In genomic region chr20:50395258-50395729, GRCh38 we compare ENCODE assay signal across 13 cellular contexts.
DNase-seq lines count a peak whose midpoint lies in the region; ATAC-seq and TF ChIP-seq lines count a peak whose summit lies in the region.
"Had no signal": no experiment of that assay in that cellular context is flagged by ENCODE, and none has a peak within 500 bp of the region (broad histone marks: within the 10 kb centered on the region; RNA-seq: fewer than 3 reads in every experiment).

No MANE protein-coding gene starts in this region.

- H3K4me3 ChIP-seq in esophagus (ENCODE audit: low read depth in 1 of 2, low read length in 2 of 2), result no peak overlapping the region
- H3K4me3 ChIP-seq in lung, result no peak overlapping the region
- H3K4me3 ChIP-seq in testis, result no peak overlapping the region
- no peak overlapping the region for H3K4me3 ChIP-seq in endodermal cell (ENCODE audit: low read length)

- ATAC-seq in lung (ENCODE audit: insufficient read depth, low FRiP score) (peak; percentile 19), HG03378 (IDR thresholded peaks at IDR 0.05; ENCODE audit: unreplicated experiment) (no peak)
- ATAC-seq: T-helper 17 cell had no signal

- H3K27me3 ChIP-seq in esophagus (ENCODE audit: control insufficient read depth in 1 of 2, insufficient read depth in 2 of 2, low read length in 2 of 2), result no peaks in the 10 kb centered on the region
- H3K27me3 ChIP-seq in lung (ENCODE audit: control insufficient read depth, insufficient read depth), result no peaks in the 10 kb centered on the region
- no peaks in the 10 kb centered on the region for H3K27me3 ChIP-seq in testis
- no peaks in the 10 kb centered on the region for H3K27me3 ChIP-seq in endodermal cell (ENCODE audit: control insufficient read depth, insufficient read depth, low read length, poor library complexity, severe bottlenecking)

- intact Hi-C loops in testis (cut with DNase I; ENCODE audit: low total_unique reads), result no loop called here

- H3K9ac ChIP-seq in endodermal cell (ENCODE audit: extremely low read depth, low read length, poor library complexity, severe bottlenecking), result no peak overlapping the region

- TF ChIP-seq CTCF in lung (IDR thresholded peaks at IDR 0.05; ENCODE audit: control extremely low read depth, extremely low read depth) (no peak), testis (IDR thresholded peaks at IDR 0.05) (no peak), endodermal cell (conservative IDR thresholded peaks at IDR 0.05) (no peak)

- 45% methylated on average over 10 of the region's 10 CpGs for WGBS in esophagus, 2 donors
- WGBS in lung, 2 donors, result 29 to 63% methylated on average over 10 of the region's 10 CpGs
- WGBS in testis, 2 donors, result 17 to 24% methylated on average over 1 to 10 of the region's 10 CpGs
- 88 to 89% methylated on average over 5 to 10 of the region's 10 CpGs for WGBS in endodermal cell (ENCODE audit: insufficient coverage in 1 of 2, insufficient read length in 1 of 2), 2 experiments

- H3K4me3 Mint-ChIP-seq in endodermal cell, result no peak overlapping the region
- H3K4me3 Mint-ChIP-seq: T-helper 17 cell had no signal

- peaks cover 6% of the 10 kb centered on the region for H3K4me1 Mint-ChIP-seq in endodermal cell

- H3K36me3 ChIP-seq in esophagus (ENCODE audit: control insufficient read depth in 2 of 2, insufficient read depth in 2 of 2, low read length in 1 of 2), result no peaks in the 10 kb centered on the region
- no peaks in the 10 kb centered on the region for H3K36me3 ChIP-seq in lung (ENCODE audit: control insufficient read depth in 2 of 2, insufficient read depth in 2 of 2, low read length in 2 of 2)
- H3K36me3 ChIP-seq in testis (ENCODE audit: low read depth, missing control alignments), result no peaks in the 10 kb centered on the region
- H3K36me3 ChIP-seq in endodermal cell (ENCODE audit: control insufficient read depth, insufficient read depth, low read length), result no peaks in the 10 kb centered on the region

- H3K9me3 ChIP-seq in esophagus (ENCODE audit: control insufficient read depth in 2 of 2, insufficient read depth in 1 of 2, low read depth in 1 of 2, low read length in 1 of 2) (no peaks in the 10 kb centered on the region), lung (ENCODE audit: control insufficient read depth in 2 of 2, insufficient read depth in 1 of 2, low read length in 1 of 2) (no peaks in the 10 kb centered on the region), testis (no peaks in the 10 kb centered on the region), endodermal cell (ENCODE audit: control insufficient read depth, low read length) (no peaks in the 10 kb centered on the region)

- no peaks in the 10 kb centered on the region for H3K9me3 Mint-ChIP-seq in endodermal cell

- H3K4me1 ChIP-seq in esophagus (ENCODE audit: control insufficient read depth in 2 of 2, insufficient read depth in 2 of 2, low read length in 1 of 2) (peaks cover 2 to 6% of the 10 kb centered on the region in 2 donors), lung (ENCODE audit: control insufficient read depth in 2 of 2, insufficient read depth in 2 of 2, low read length in 2 of 2) (peaks cover 0 to 23% of the 10 kb centered on the region in 2 donors), testis (peaks cover 34% of the 10 kb centered on the region), endodermal cell (ENCODE audit: control insufficient read depth, insufficient read depth, low read length) (no peaks in the 10 kb centered on the region)

- TF ChIP-seq POLR2A in testis (IDR thresholded peaks at IDR 0.05), result no peak

- H3K27me3 Mint-ChIP-seq in endodermal cell (ENCODE audit: insufficient read depth), result no peaks in the 10 kb centered on the region

- DNase-seq in M059J (ENCODE audit: low read depth) (peak; percentile 90), lung (ENCODE audit: low spot score) (peak; percentile 52), testis (peak; percentile 82), germinal center (ENCODE audit: low spot score) (no peak), endodermal cell (no peak)
- no peak for DNase-seq in stimulated activated CD4-positive, alpha-beta T cell treated with anti-CD3 and anti-CD28 coated beads, Interleukin-4, amount 100 ng/mL, for 1 hour
- DNase-seq: activated CD8-positive, alpha-beta memory T cell treated with anti-CD3 and anti-CD28 coated beads, Interleukin-2, amount 50 U/mL, for 4 hours; DMS153; NCI-H345; stimulated activated CD4-positive, alpha-beta T cell treated with anti-CD3 and anti-CD28 coated beads, Interleukin-4, amount 100 ng/mL, for 24 hours; T-helper 17 cell had no signal

- H3K27ac ChIP-seq in esophagus (ENCODE audit: low read depth in 2 of 2, low read length in 1 of 2) (peak overlapping the region; percentile 74 to 75), lung (ENCODE audit: low read depth in 1 of 2, low read length in 1 of 2) (peak overlapping the region; percentile 74 to 90), testis (peak overlapping the region; percentile 20 to 70), endodermal cell (ENCODE audit: low read depth, low read length) (no peak overlapping the region)

- H3K36me3 Mint-ChIP-seq in endodermal cell (ENCODE audit: low read depth), result no peaks in the 10 kb centered on the region

- no peak overlapping the region for H3K27ac Mint-ChIP-seq in endodermal cell
- H3K27ac Mint-ChIP-seq: T-helper 17 cell had no signal

Comparison
In these comparisons a context has a peak if more than half of its experiments do, and no peak if none do; other contexts are left out.
1. DNase-seq: peak in M059J (single experiment), lung (single experiment) and testis (single experiment); none in stimulated activated CD4-positive, alpha-beta T cell treated with anti-CD3 and anti-CD28 coated beads, Interleukin-4, amount 100 ng/mL, for 1 hour (single experiment), germinal center (single experiment) and endodermal cell (single experiment).